In genomic region chr2:170161516-170162260, GRCh38 we compare ENCODE assay signal across 23 cellular contexts. TPM values are rescaled to one million over a fixed set of nuclear protein-coding genes. Genes with fewer than 3 reads are reported as not detected.
DNase-seq lines count a peak whose midpoint lies in the region; ATAC-seq, FAIRE-seq and TF ChIP-seq lines count a peak whose summit lies in the region.
"Had no signal": no experiment of that assay in that cellular context is flagged by ENCODE, and none has a peak within 500 bp of the region (broad histone marks: within the 10 kb centered on the region; RNA-seq: fewer than 3 reads in every experiment).

No MANE protein-coding gene starts in this region.

- POLR2A ChIA-PET in activated CD4-positive, alpha-beta T cell treated with anti-CD3 and anti-CD28 coated beads for 36 hours (lab: Charles Lee): interaction anchor here (0.5 kb wide), 1 partner anchor 16 kb away, joined by 3 read pairs; the partner anchor contains the start of gene MYO3B
- POLR2A ChIA-PET in K562 (lab: Yijun Ruan, JAX): interaction anchor here (0.9 to 1.2 kb wide), 4 partner anchors 16 to 104 kb away, joined by 3 read pairs; no protein-coding TSS in a partner anchor

- H3K27ac ChIP-seq in MM.1S (ENCODE audit: low read length) (peak overlapping the region; percentile 59; the same call in 1 of the 2 replicates), K562 (ENCODE audit: extremely low read depth, low read depth, low read length) (no peak overlapping the region), psoas muscle (no peak overlapping the region)
- H3K27ac ChIP-seq: 22Rv1, C4-2B, Peyer's patch, prostate gland had no signal

- H3K4me3 ChIP-seq in MM.1S (ENCODE audit: low read length): peak overlapping the region; percentile 30; the same call in 1 of the 2 replicates
- no peak overlapping the region for H3K4me3 ChIP-seq in K562
- no peak overlapping the region for H3K4me3 ChIP-seq in psoas muscle
- H3K4me3 ChIP-seq: Peyer's patch, prostate gland had no signal

- H3K79me2 ChIP-seq in MM.1S (ENCODE audit: low read length) (no peaks in the 10 kb centered on the region), K562 (ENCODE audit: control insufficient read depth, insufficient read depth, low read length) (no peaks in the 10 kb centered on the region)

- TF ChIP-seq CTCF in MM.1S (IDR thresholded peaks at IDR 0.05; ENCODE audit: low read length) (no peak), K562 (IDR thresholded peaks at IDR 0.05 in 2 of 3, conservative IDR thresholded peaks at IDR 0.05 in 1 of 3; ENCODE audit: insufficient read depth in 2 of 3, low read depth in 1 of 3, low read length in 3 of 3) (no peak), nephron (IDR thresholded peaks at IDR 0.05; ENCODE audit: unreplicated experiment in 3 of 3) (no peak), psoas muscle (IDR thresholded peaks at IDR 0.05) (no peak)

- DNase-seq in activated CD4-positive, alpha-beta T cell treated with anti-CD3 and anti-CD28 coated beads for 36 hours: no peak
- DNase-seq in activated CD4-positive, alpha-beta T cell treated with anti-CD3 and anti-CD28 coated beads for 1 hour: no peak
- DNase-seq in MM.1S: no peak
- peak in 2 of 4 experiments; percentile 35 to 69 for DNase-seq in K562 (ENCODE audit: extremely low read depth in 1 of 4, low spot score in 3 of 4)
- no peak for DNase-seq in NCI-H2171 (lab: John Stamatoyannopoulos, UW)
- no peak for DNase-seq in psoas muscle
- DNase-seq: activated B cell treated with CpG ODN at 0.5 μM for 24 hours; activated T-cell treated with anti-CD3 and anti-CD28 coated beads, Interleukin-2, amount 50 U/mL, for 4 hours; GDM1; NCI-H1694; NCI-H748 treated with DMSO at 0.1 percent for 48 hours; Peyer's patch; stimulated activated CD4-positive, alpha-beta T cell treated with anti-CD3 and anti-CD28 coated beads, Interleukin-4, amount 100 ng/mL, for 24 hours; T-helper 2 cell had no signal

- no peak for TF ChIP-seq POLR2A in K562 (conservative IDR thresholded peaks at IDR 0.05)

- H3K9me1 ChIP-seq in K562 (ENCODE audit: control insufficient read depth, insufficient read depth, low read length): no peaks in the 10 kb centered on the region

- H3K27ac Mint-ChIP-seq in activated CD4-positive, alpha-beta T cell treated with anti-CD3 and anti-CD28 coated beads for 36 hours: peak overlapping the region; percentile 60
- peak overlapping the region; percentile 30 to 42 (median 35) for H3K27ac Mint-ChIP-seq in nephron
- H3K27ac Mint-ChIP-seq: activated B cell treated with CpG ODN at 0.5 μM for 24 hours; activated naive CD4-positive, alpha-beta T cell treated with anti-CD3 and anti-CD28 coated beads, Interleukin-2, amount 50 U/mL, for 24 hours; natural killer cell treated with Interleukin-12 subunit alpha and Interleukin-12 subunit beta and Interleukin-15 and Interleukin-18, amount 100 ng/mL, for 72 hours had no signal

- H3K9me2 ChIP-seq in MM.1S (replicated peaks; ENCODE audit: insufficient read depth, low read length): no peaks in the 10 kb centered on the region

- CTCF ChIA-PET in activated CD4-positive, alpha-beta T cell treated with anti-CD3 and anti-CD28 coated beads for 36 hours (lab: Charles Lee): no interaction called here
- CTCF ChIA-PET in K562 (lab: Yijun Ruan, JAX; ENCODE audit: low intra/inter-chr PET ratio): no interaction called here

- no peaks in the 10 kb centered on the region for H3K36me3 ChIP-seq in MM.1S (replicated peaks; ENCODE audit: insufficient read depth, low read length)
- no peaks in the 10 kb centered on the region for H3K36me3 ChIP-seq in K562 (ENCODE audit: control insufficient read depth, insufficient read depth, low read length)
- H3K36me3 ChIP-seq in psoas muscle (ENCODE audit: insufficient read depth in 1 of 2, low read depth in 1 of 2): no peaks in the 10 kb centered on the region
- H3K36me3 ChIP-seq: Peyer's patch, prostate gland had no signal

- no peaks in the 10 kb centered on the region for H4K20me1 ChIP-seq in MM.1S (ENCODE audit: insufficient read depth, low read length)
- H4K20me1 ChIP-seq in K562 (replicated peaks; ENCODE audit: control insufficient read depth, insufficient read depth, low read length): no peaks in the 10 kb centered on the region

- H3K27me3 ChIP-seq in MM.1S (replicated peaks; ENCODE audit: insufficient read depth, low read length) (no peaks in the 10 kb centered on the region), K562 (ENCODE audit: control insufficient read depth in 2 of 2, insufficient read depth in 2 of 2, low read length in 2 of 2) (no peaks in the 10 kb centered on the region; a peak in 1 of 5 replicates), psoas muscle (ENCODE audit: insufficient read depth in 3 of 3, low read length in 2 of 3) (no peaks in the 10 kb centered on the region)
- H3K27me3 ChIP-seq: Peyer's patch had no signal

- peaks cover 10% of the 10 kb centered on the region for H3F3A ChIP-seq in MM.1S (ENCODE audit: insufficient read depth, low read length)

- H3K9ac ChIP-seq in MM.1S (ENCODE audit: low read length) (no peak overlapping the region), K562 (ENCODE audit: insufficient read depth in 1 of 2, low read depth in 2 of 2, low read length in 2 of 2) (no peak overlapping the region)

- in situ Hi-C loops in K562 (cut with MboI): no loop called here

- intact Hi-C loops in activated CD4-positive, alpha-beta T cell treated with anti-CD3 and anti-CD28 coated beads for 36 hours (cut with DNase I, micrococcal nuclease): no loop called here
- intact Hi-C loops in K562 (cut with micrococcal nuclease): no loop called here
- intact Hi-C loops in psoas muscle (cut with DNase I): no loop called here

- H3K4me1 ChIP-seq in MM.1S (ENCODE audit: low read length) (peaks cover 28% of the 10 kb centered on the region), K562 (replicated peaks in 1 of 2; ENCODE audit: control insufficient read depth in 2 of 2, insufficient read depth in 2 of 2, low read length in 2 of 2) (peaks cover 0 to 7% of the 10 kb centered on the region in 2 experiments; a peak in 2 of 5 replicates), psoas muscle (peaks cover 2% of the 10 kb centered on the region)
- H3K4me1 ChIP-seq: Peyer's patch, prostate gland had no signal

- ATAC-seq in activated CD4-positive, alpha-beta T cell treated with anti-CD3 and anti-CD28 coated beads for 36 hours: no peak
- peak; percentile 86 for ATAC-seq in K562
- no peak for ATAC-seq in GM18870 (IDR thresholded peaks at IDR 0.05; ENCODE audit: unreplicated experiment)
- ATAC-seq in psoas muscle: no peak
- ATAC-seq: natural killer cell treated with Interleukin-12 subunit alpha and Interleukin-12 subunit beta and Interleukin-15 and Interleukin-18, amount 100 ng/mL, for 72 hours had no signal

- TF ChIP-seq EP300 in K562 (IDR thresholded peaks at IDR 0.05; ENCODE audit: low read length): no peak

- no TSS peak for BruUV-seq in K562 (replicated peaks; lab: Mats Ljungman, UMichigan)

- no peaks in the 10 kb centered on the region for H3K9me3 Mint-ChIP-seq in activated CD4-positive, alpha-beta T cell treated with anti-CD3 and anti-CD28 coated beads for 36 hours (ENCODE audit: low read depth)
- no peaks in the 10 kb centered on the region for H3K9me3 Mint-ChIP-seq in nephron
- H3K9me3 Mint-ChIP-seq: activated B cell treated with CpG ODN at 0.5 μM for 24 hours; activated naive CD4-positive, alpha-beta T cell treated with anti-CD3 and anti-CD28 coated beads, Interleukin-2, amount 50 U/mL, for 24 hours; activated T-cell treated with anti-CD3 and anti-CD28 coated beads, Interleukin-2, amount 50 U/mL, for 4 hours; natural killer cell treated with Interleukin-12 subunit alpha and Interleukin-12 subunit beta and Interleukin-15 and Interleukin-18, amount 100 ng/mL, for 72 hours had no signal

- no peak for TF ChIP-seq RAD21 in K562 (CRISPR knock-in tag; conservative IDR thresholded peaks at IDR 0.05 in 1 of 2, IDR thresholded peaks at IDR 0.05 in 1 of 2)

- FAIRE-seq in K562 (lab: Jason Lieb, UNC): no peak
- FAIRE-seq: D721Med had no signal

- H3K4me1 Mint-ChIP-seq in activated CD4-positive, alpha-beta T cell treated with anti-CD3 and anti-CD28 coated beads for 36 hours: peaks cover 4% of the 10 kb centered on the region
- peaks cover 12% of the 10 kb centered on the region for H3K4me1 Mint-ChIP-seq in nephron
- H3K4me1 Mint-ChIP-seq: activated naive CD4-positive, alpha-beta T cell treated with anti-CD3 and anti-CD28 coated beads, Interleukin-2, amount 50 U/mL, for 24 hours had no signal

- H3K36me3 Mint-ChIP-seq in activated CD4-positive, alpha-beta T cell treated with anti-CD3 and anti-CD28 coated beads for 36 hours (ENCODE audit: low read depth): no peaks in the 10 kb centered on the region
- H3K36me3 Mint-ChIP-seq in nephron (ENCODE audit: low read depth): no peaks in the 10 kb centered on the region
- H3K36me3 Mint-ChIP-seq: activated naive CD4-positive, alpha-beta T cell treated with anti-CD3 and anti-CD28 coated beads, Interleukin-2, amount 50 U/mL, for 24 hours; natural killer cell treated with Interleukin-12 subunit alpha and Interleukin-12 subunit beta and Interleukin-15 and Interleukin-18, amount 100 ng/mL, for 72 hours had no signal

- H3K27me3 Mint-ChIP-seq in activated CD4-positive, alpha-beta T cell treated with anti-CD3 and anti-CD28 coated beads for 36 hours: peaks cover 17% of the 10 kb centered on the region
- H3K27me3 Mint-ChIP-seq in nephron (ENCODE audit: low read depth): no peaks in the 10 kb centered on the region
- H3K27me3 Mint-ChIP-seq: activated B cell treated with CpG ODN at 0.5 μM for 24 hours had no signal

- H2AFZ ChIP-seq in MM.1S (ENCODE audit: low read length) (peak overlapping the region; percentile 44), K562 (ENCODE audit: low read depth, low read length) (peak overlapping the region; percentile 68)

- WGBS in K562 (ENCODE audit: insufficient coverage, low coverage, missing lambda C conversion rate): 66% methylated on average over 4 of the region's 4 CpGs
- WGBS in psoas muscle, 3 donors: 78 to 87% (median 85%) methylated on average over 4 of the region's 4 CpGs

- H3K9me3 ChIP-seq in MM.1S (replicated peaks; ENCODE audit: insufficient read depth, low read length) (no peaks in the 10 kb centered on the region), K562 (replicated peaks; ENCODE audit: control insufficient read depth, insufficient read depth, low read depth, low read length) (no peaks in the 10 kb centered on the region), psoas muscle (no peaks in the 10 kb centered on the region)
- H3K9me3 ChIP-seq: Peyer's patch, prostate gland had no signal

- no peak overlapping the region for H3K4me3 Mint-ChIP-seq in activated CD4-positive, alpha-beta T cell treated with anti-CD3 and anti-CD28 coated beads for 36 hours
- no peak overlapping the region for H3K4me3 Mint-ChIP-seq in nephron
- H3K4me3 Mint-ChIP-seq: activated B cell treated with CpG ODN at 0.5 μM for 24 hours; activated naive CD4-positive, alpha-beta T cell treated with anti-CD3 and anti-CD28 coated beads, Interleukin-2, amount 50 U/mL, for 24 hours; activated T-cell treated with anti-CD3 and anti-CD28 coated beads, Interleukin-2, amount 50 U/mL, for 4 hours; natural killer cell treated with Interleukin-12 subunit alpha and Interleukin-12 subunit beta and Interleukin-15 and Interleukin-18, amount 100 ng/mL, for 72 hours had no signal

- peak overlapping the region; percentile 61 for H3K4me2 ChIP-seq in MM.1S (ENCODE audit: low read depth, low read length)
- no peak overlapping the region for H3K4me2 ChIP-seq in K562 (ENCODE audit: insufficient read depth, low read length)

RNA-seq across cellular contexts. Expression of gene MYO3B, which starts 16.3 kb away (rescaled TPM):
- total RNA-seq in activated CD4-positive, alpha-beta T cell treated with anti-CD3 and anti-CD28 coated beads for 36 hours: 1 to 10 TPM in 1 of 2 experiments, under 1 TPM in 1; 0.97 to 1.2 TPM
- total RNA-seq in K562 (2011; cell fraction: chromatin; rRNA removed; ENCODE audit: low replicate concordance): 5.2 and 8.0 TPM in 2 replicates
- 1.7 and 2.7 TPM in 2 replicates for total RNA-seq in K562 (2011; cell fraction: nucleolus; rRNA removed)
- 3.4 and 3.9 TPM in 2 replicates for total RNA-seq in K562 (2011; cell fraction: nucleoplasm; rRNA removed)
- 3.0 and 3.4 TPM in 2 replicates for total RNA-seq in K562 (2014; rRNA removed)
- total RNA-seq in K562 (2014; rRNA removed; fragmentation: Illumina TruSeq; extraction: Trizol): 4.6 and 4.7 TPM in 2 replicates
- 3.4 and 3.8 TPM in 2 replicates for total RNA-seq in K562 (2015; rRNA removed; fragmentation: Illumina TruSeq; extraction: Trizol)
- total RNA-seq in K562 (2021): 3.5 and 4.7 TPM in 2 replicates
- polyA plus RNA-seq in K562 (2011; rRNA removed): 0.32 and 3.6 TPM in 2 replicates
- polyA plus RNA-seq in K562 (2011; cell fraction: cytosol; rRNA removed): 0.24 and 1.3 TPM in 2 replicates
- polyA plus RNA-seq in K562 (2011; cell fraction: nucleus; rRNA removed): 0.79 and 3.4 TPM in 2 replicates
- 4.5 and 6.0 TPM in 2 replicates for polyA plus RNA-seq in K562 (2012)
- 3.4 and 4.2 TPM in 2 replicates for polyA plus RNA-seq in K562 (2014; fragmentation: Illumina TruSeq; extraction: Trizol)
- polyA plus RNA-seq in K562 (2014; fragmentation: Nextera tagmentation; extraction: Ambion mirVana): 1 to 10 TPM; 2.9 to 6.5 TPM
- 2.7 and 3.8 TPM in 2 replicates for polyA plus RNA-seq in K562 (2014; rRNA removed)
- polyA minus RNA-seq in K562 (2011; rRNA and poly(A)+ RNA removed): 1.1 and 3.9 TPM in 2 replicates
- 0.27 and 1.7 TPM in 2 replicates for polyA minus RNA-seq in K562 (2011; cell fraction: cytosol; rRNA and poly(A)+ RNA removed)
- 1.9 and 6.5 TPM in 2 replicates for polyA minus RNA-seq in K562 (2011; cell fraction: nucleus; rRNA and poly(A)+ RNA removed)
- total RNA-seq in psoas muscle: under 1 TPM in 2 of 4 donors, not detected in 2; 0.04 to 0.32 TPM
- not detected for polyA plus RNA-seq in psoas muscle
- total RNA-seq: activated B cell treated with CpG ODN at 0.5 μM for 24 hours, mesenteric fat pad, Peyer's patch had no signal
